ENCODE assay signal across 21 cellular contexts in the genomic region with DNA sequence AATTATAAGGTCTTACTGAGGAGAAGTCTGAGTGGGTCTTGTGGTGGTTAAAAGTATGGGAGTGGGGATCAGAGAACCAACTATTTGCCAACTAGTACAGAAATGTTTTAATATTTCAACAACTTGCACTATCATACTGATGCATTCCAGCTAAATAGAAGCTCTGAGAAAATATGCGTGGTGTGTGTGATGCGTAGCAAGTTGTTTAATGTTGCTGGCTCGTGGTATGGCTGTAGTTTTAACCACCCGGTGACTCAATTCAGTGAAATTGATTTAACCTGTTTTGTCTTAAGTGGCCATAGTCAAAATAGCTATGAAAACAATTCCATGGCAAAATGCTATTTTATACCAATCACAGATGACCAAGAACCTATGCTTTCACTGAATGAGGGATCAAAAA.
"Had no signal": no experiment of that assay in that cellular context is flagged by ENCODE, and none has a peak within 500 bp of the region (broad histone marks: within the 10 kb centered on the region; RNA-seq: fewer than 3 reads in every experiment).

No MANE protein-coding gene starts in this region.

- H3K36me3 ChIP-seq: neural progenitor cell, prostate gland, right atrium auricular region, suprapubic skin, transverse colon, vagina had no signal

- H2AFZ ChIP-seq: neural progenitor cell had no signal

- ATAC-seq: effector memory CD8-positive, alpha-beta T cell; naive thymus-derived CD4-positive, alpha-beta T cell; stimulated activated naive CD8-positive, alpha-beta T cell treated with anti-CD3 and anti-CD28 coated beads, Interleukin-15, amount 100 ng/mL, for 72 hours; WTC11 had no signal

- H3K27ac ChIP-seq: neural progenitor cell, prostate gland, right atrium auricular region, suprapubic skin, transverse colon, vagina had no signal

- H3K4me1 ChIP-seq: prostate gland, right atrium auricular region, suprapubic skin, transverse colon, vagina had no signal

- H3K9ac ChIP-seq: neural progenitor cell had no signal

- H3K4me3 ChIP-seq: neural progenitor cell, prostate gland, right atrium auricular region, suprapubic skin, transverse colon, vagina had no signal

- H3K27me3 ChIP-seq: neural progenitor cell, right atrium auricular region, suprapubic skin, transverse colon, vagina had no signal

- H3K9me3 ChIP-seq: prostate gland, right atrium auricular region, suprapubic skin, transverse colon, vagina had no signal

- H3K4me2 ChIP-seq: neural progenitor cell had no signal

- DNase-seq: activated CD4-positive, alpha-beta memory T cell treated with anti-CD3 and anti-CD28 coated beads for 36 hours; activated CD4-positive, alpha-beta T cell treated with anti-CD3 and anti-CD28 coated beads for 4 hours; activated T-cell treated with anti-CD3 and anti-CD28 coated beads for 4 hours; cerebellar nuclear complex; dermis blood vessel endothelial cell; effector memory CD8-positive, alpha-beta T cell; immature natural killer cell; mesendoderm; naive thymus-derived CD4-positive, alpha-beta T cell; stimulated activated CD4-positive, alpha-beta T cell treated with anti-CD3 and anti-CD28 coated beads, Interleukin-15, amount 100 ng/mL, for 24 hours; stimulated activated CD4-positive, alpha-beta T cell treated with anti-CD3 and anti-CD28 coated beads, Interleukin-2, amount 100 ng/mL, for 48 hours; stimulated activated naive CD8-positive, alpha-beta T cell treated with anti-CD3 and anti-CD28 coated beads, Interleukin-15, amount 100 ng/mL, for 72 hours; transverse colon had no signal

- FAIRE-seq: bronchial epithelial cell, TTC549 had no signal
